17 cellular contexts compared by ENCODE assay signal in the genomic region with DNA sequence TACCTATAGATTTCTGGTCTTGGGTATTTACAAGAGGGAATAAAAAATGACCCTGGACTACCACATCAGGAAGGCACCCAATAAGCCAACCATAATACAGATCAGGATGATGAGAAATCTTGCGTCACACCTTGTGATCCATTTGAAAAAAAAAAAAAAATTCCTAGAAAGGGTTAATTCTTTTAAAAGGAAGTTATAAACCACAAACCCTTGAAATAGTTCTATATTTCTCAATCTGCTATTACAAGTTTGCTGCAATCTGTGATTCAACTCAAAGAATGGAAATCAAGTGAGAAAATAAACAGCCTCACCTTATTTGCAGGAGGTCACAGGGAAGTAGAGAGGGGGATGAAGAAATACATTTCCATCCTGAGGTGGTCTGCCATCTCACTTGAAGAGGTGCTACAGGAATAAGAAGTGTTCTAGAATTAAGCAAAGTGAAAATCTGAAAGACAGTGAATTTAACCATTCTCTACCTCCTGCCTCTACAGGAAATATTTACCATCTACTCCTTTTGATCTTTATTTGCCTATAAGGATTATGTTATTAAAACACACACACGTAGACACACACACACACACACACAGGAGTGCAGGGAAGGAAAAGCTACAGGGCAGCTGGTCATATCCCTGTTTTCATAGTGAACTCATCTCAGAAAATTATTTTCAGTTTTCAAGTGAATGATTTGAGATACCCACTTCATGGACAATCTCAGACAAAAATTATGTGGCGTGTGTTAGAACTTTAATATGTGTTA.
DNase-seq lines count a peak whose midpoint lies in the region; ATAC-seq, FAIRE-seq and TF ChIP-seq lines count a peak whose summit lies in the region.
"Had no signal": no experiment of that assay in that cellular context is flagged by ENCODE, and none has a peak within 500 bp of the region (broad histone marks: within the 10 kb centered on the region; RNA-seq: fewer than 3 reads in every experiment).

No MANE protein-coding gene starts in this region.

- intact Hi-C loops in HCT116 (cut with micrococcal nuclease) (no loop called here), posterior cingulate gyrus (cut with DNase I) (no loop called here)

- CTCF ChIA-PET in HCT116 (lab: Charles Lee): no interaction called here

- H3K9me2 ChIP-seq in HCT116 (ENCODE audit: insufficient read depth): no peaks in the 10 kb centered on the region

- H3K4me1 ChIP-seq in HCT116 (ENCODE audit: control insufficient read depth in 1 of 2, insufficient read depth in 2 of 2, low read length in 2 of 2): no peaks in the 10 kb centered on the region
- H3K4me1 ChIP-seq in SJCRH30: peaks cover 19% of the 10 kb centered on the region

- TF ChIP-seq POLR2A in HCT116 (IDR thresholded peaks at IDR 0.05; ENCODE audit: borderline replicate concordance, extremely low read depth, insufficient read depth, insufficient read length): no peak
- no peak for TF ChIP-seq POLR2A in GM12892 (IDR thresholded peaks at IDR 0.05; ENCODE audit: low read depth, low read length)

- POLR2A ChIA-PET in HCT116 (lab: Charles Lee): no interaction called here

- no peak for TF ChIP-seq RAD21 in HCT116 (IDR thresholded peaks at IDR 0.05; ENCODE audit: low read depth)

- no peaks in the 10 kb centered on the region for H3K36me3 ChIP-seq in HCT116 (ENCODE audit: control insufficient read depth in 1 of 2, insufficient read depth in 2 of 2, low read length in 2 of 2)
- no peaks in the 10 kb centered on the region for H3K36me3 ChIP-seq in SJCRH30
- H3K36me3 ChIP-seq: ascending aorta had no signal

- DNase-seq in HCT116 (ENCODE audit: low read depth, low spot score): no peak
- DNase-seq in SJCRH30: no peak
- peak; percentile 91 for DNase-seq in renal cortical epithelial cell (ENCODE audit: low read depth)
- no peak for DNase-seq in posterior cingulate gyrus
- DNase-seq in GM12892 (ENCODE audit: insufficient read length): no peak
- DNase-seq: activated CD4-positive, alpha-beta T cell treated with anti-CD3 and anti-CD28 coated beads for 36 hours; activated T-cell treated with anti-CD3 and anti-CD28 coated beads, Interleukin-2, amount 50 U/mL, for 4 hours; kidney; NCI-H146; NCI-H748 treated with DMSO at 0.1 percent for 48 hours had no signal

- H3K27ac ChIP-seq in HCT116 (ENCODE audit: low read depth, low read length) (no peak overlapping the region), SJCRH30 (peak overlapping the region; percentile 63; the same call in 1 of the 2 replicates)
- H3K27ac ChIP-seq: skin epidermis had no signal

- ATAC-seq in HCT116 (no peak), esophagus mucosa (peak; percentile 54), HG03280 (IDR thresholded peaks at IDR 0.05; ENCODE audit: unreplicated experiment) (no peak), HG02884 (IDR thresholded peaks at IDR 0.05; ENCODE audit: unreplicated experiment) (no peak)
- ATAC-seq: activated CD4-positive, alpha-beta T cell treated with anti-CD3 and anti-CD28 coated beads for 36 hours; activated T-cell treated with anti-CD3 and anti-CD28 coated beads, Interleukin-2, amount 50 U/mL, for 4 hours; natural killer cell treated with Interleukin-12 subunit alpha and Interleukin-12 subunit beta and Interleukin-15 and Interleukin-18, amount 100 ng/mL, for 72 hours had no signal

- H3K27me3 ChIP-seq in HCT116 (ENCODE audit: insufficient read depth, low read length) (no peaks in the 10 kb centered on the region), SJCRH30 (no peaks in the 10 kb centered on the region)
- H3K27me3 ChIP-seq: ascending aorta had no signal

- no peak overlapping the region for H2AFZ ChIP-seq in HCT116 (ENCODE audit: low read depth, low read length, poor library complexity, severe bottlenecking)

- FAIRE-seq in GM12892 (lab: Jason Lieb, UNC): no peak
- FAIRE-seq: D721Med, kidney had no signal

- no peaks in the 10 kb centered on the region for H3K79me2 ChIP-seq in HCT116 (ENCODE audit: insufficient read depth, low read length)

- H3K9me3 ChIP-seq in HCT116 (ENCODE audit: control insufficient read depth in 1 of 2, insufficient read depth in 1 of 2, low read depth in 1 of 2, low read length in 2 of 2): peaks cover 0 to 3% of the 10 kb centered on the region in 2 experiments; a peak in 3 of 4 replicates
- peaks cover 8% of the 10 kb centered on the region; the same call in 1 of the 2 replicates for H3K9me3 ChIP-seq in SJCRH30 (replicated peaks)
- H3K9me3 ChIP-seq: ascending aorta had no signal

- BruUV-seq in HCT116 (replicated peaks; lab: Mats Ljungman, UMichigan): no TSS peak

- no peak overlapping the region for H3K4me3 ChIP-seq in HCT116 (replicated peaks in 1 of 2; ENCODE audit: low read depth in 1 of 2, low read length in 2 of 2)
- H3K4me3 ChIP-seq in SJCRH30: no peak overlapping the region
- H3K4me3 ChIP-seq: ascending aorta, skin epidermis had no signal

- TF ChIP-seq CTCF in HCT116 (IDR thresholded peaks at IDR 0.05 in 2 of 3, conservative IDR thresholded peaks at IDR 0.05 in 1 of 3; ENCODE audit: borderline replicate concordance in 1 of 3, insufficient read depth in 1 of 3, low read depth in 2 of 3, low read length in 2 of 3): no peak

- RAD21 ChIA-PET in HCT116 (lab: Charles Lee; ENCODE audit: low non-redundant PET in 1 of 2, low total read pairs in 2 of 2, uncharacterized antibody in 2 of 2, unreplicated experiment in 2 of 2): no interaction called here

- no peak overlapping the region for H3K4me2 ChIP-seq in HCT116 (ENCODE audit: low read length)

- H3K9ac ChIP-seq in HCT116 (ENCODE audit: low read length): no peak overlapping the region

- H4K20me1 ChIP-seq in HCT116 (ENCODE audit: insufficient read depth): no peaks in the 10 kb centered on the region

TF ChIP-seq in HCT116, 20 proteins besides CTCF, POLR2A, EP300 and RAD21:
- TF ChIP-seq TCF7L2 (IDR thresholded peaks at IDR 0.05; ENCODE audit: borderline replicate concordance, extremely low read depth, insufficient read depth, insufficient read length): peak; percentile 45
- TF ChIP-seq, protein P1, sequence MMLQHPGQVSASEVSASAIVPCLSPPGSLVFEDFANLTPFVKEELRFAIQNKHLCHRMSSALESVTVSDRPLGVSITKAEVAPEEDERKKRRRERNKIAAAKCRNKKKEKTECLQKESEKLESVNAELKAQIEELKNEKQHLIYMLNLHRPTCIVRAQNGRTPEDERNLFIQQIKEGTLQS (IDR thresholded peaks at IDR 0.05): no peak
